In genomic region chr20:50501970-50502745, GRCh38 we compare ENCODE assay signal across 16 cellular contexts. TPM values are rescaled to one million over a fixed set of nuclear protein-coding genes. Genes with fewer than 3 reads are reported as not detected.
A peak's percentile ranks its signal among the peaks of the same experiment; 100 is the strongest.
DNase-seq lines count a peak whose midpoint lies in the region; ATAC-seq and TF ChIP-seq lines count a peak whose summit lies in the region.
"Had no signal": no experiment of that assay in that cellular context is flagged by ENCODE, and none has a peak within 500 bp of the region (broad histone marks: within the 10 kb centered on the region; RNA-seq: fewer than 3 reads in every experiment).

No MANE protein-coding gene starts in this region.

- H3K9me3 ChIP-seq in HEK293 (ENCODE audit: control insufficient read depth, insufficient read depth, low read depth, low read length) (no peaks in the 10 kb centered on the region), mucosa of rectum (ENCODE audit: control insufficient read depth in 2 of 2, low read length in 2 of 2) (no peaks in the 10 kb centered on the region), stomach smooth muscle (ENCODE audit: control insufficient read depth in 2 of 2, low read length in 2 of 2) (no peaks in the 10 kb centered on the region)

- H3K4me3 ChIP-seq in HEK293 (ENCODE audit: low read depth, low read length) (no peak overlapping the region), mucosa of rectum (ENCODE audit: low read length in 2 of 2) (no peak overlapping the region), stomach smooth muscle (ENCODE audit: low read length in 2 of 2) (no peak overlapping the region)

- DNase-seq in activated T-cell treated with anti-CD3 and anti-CD28 coated beads, Interleukin-2, amount 50 U/mL, for 72 hours: no peak
- no peak for DNase-seq in stimulated activated naive CD4-positive, alpha-beta T cell treated with Interleukin-2 at 50 U/mL for 16 hours (lab: John Stamatoyannopoulos, UW)
- no peak for DNase-seq in ACHN
- DNase-seq in foreskin melanocyte: no peak
- DNase-seq: activated CD4-positive, alpha-beta T cell treated with anti-CD3 and anti-CD28 coated beads for 48 hours; activated naive CD8-positive, alpha-beta T cell treated with anti-CD3 and anti-CD28 coated beads for 36 hours; caudate nucleus; MV-4-11; stimulated activated CD4-positive, alpha-beta T cell treated with anti-CD3 and anti-CD28 coated beads, Interleukin-1b, Interleukin-23, amount 100 ng/mL, for 48 hours; stimulated activated CD8-positive, alpha-beta memory T cell treated with anti-CD3 and anti-CD28 coated beads, Interleukin-4, amount 100 ng/mL, for 48 hours; T-helper 17 cell had no signal

- peak overlapping the region; percentile 28 for H3K4me3 Mint-ChIP-seq in dendritic cell treated with granulocyte-macrophage colony-stimulating factor and Interleukin-4, amounts not matched to agents 40 ng/mL and 50 ng/mL, for 4 days
- no peak overlapping the region for H3K4me3 Mint-ChIP-seq in activated T-cell treated with anti-CD3 and anti-CD28 coated beads, Interleukin-2, amount 50 U/mL, for 72 hours
- H3K4me3 Mint-ChIP-seq: activated naive CD8-positive, alpha-beta T cell treated with anti-CD3 and anti-CD28 coated beads for 36 hours; T-helper 17 cell had no signal

- H3K9ac ChIP-seq in mucosa of rectum (ENCODE audit: low read depth in 1 of 2, low read length in 2 of 2) (no peak overlapping the region), stomach smooth muscle (ENCODE audit: low read length in 2 of 2) (no peak overlapping the region)

- peak overlapping the region; percentile 89 for H3K27ac Mint-ChIP-seq in dendritic cell treated with granulocyte-macrophage colony-stimulating factor and Interleukin-4, amounts not matched to agents 40 ng/mL and 50 ng/mL, for 4 days
- no peak overlapping the region for H3K27ac Mint-ChIP-seq in activated T-cell treated with anti-CD3 and anti-CD28 coated beads, Interleukin-2, amount 50 U/mL, for 72 hours
- H3K27ac Mint-ChIP-seq: activated naive CD8-positive, alpha-beta T cell treated with anti-CD3 and anti-CD28 coated beads for 36 hours; T-helper 17 cell had no signal

- CTCF ChIA-PET in HEK293 (lab: Yijun Ruan, JAX): interaction anchor here (1.0 to 1.3 kb wide), 3 partner anchors 42 to 74 kb away, joined by 3 to 4 read pairs (median 3); no protein-coding TSS in a partner anchor

- no peak for TF ChIP-seq CTCF in HEK293 (tag by site-specific recombination; IDR thresholded peaks at IDR 0.05)

- H3K9me3 Mint-ChIP-seq in dendritic cell treated with granulocyte-macrophage colony-stimulating factor and Interleukin-4, amounts not matched to agents 40 ng/mL and 50 ng/mL, for 4 days: no peaks in the 10 kb centered on the region
- no peaks in the 10 kb centered on the region for H3K9me3 Mint-ChIP-seq in activated T-cell treated with anti-CD3 and anti-CD28 coated beads, Interleukin-2, amount 50 U/mL, for 72 hours
- H3K9me3 Mint-ChIP-seq: activated naive CD8-positive, alpha-beta T cell treated with anti-CD3 and anti-CD28 coated beads for 36 hours had no signal

- peaks cover 77% of the 10 kb centered on the region for H3K4me1 Mint-ChIP-seq in dendritic cell treated with granulocyte-macrophage colony-stimulating factor and Interleukin-4, amounts not matched to agents 40 ng/mL and 50 ng/mL, for 4 days (ENCODE audit: low read depth)
- H3K4me1 Mint-ChIP-seq in activated T-cell treated with anti-CD3 and anti-CD28 coated beads, Interleukin-2, amount 50 U/mL, for 72 hours (ENCODE audit: low read depth): peaks cover 23% of the 10 kb centered on the region

- no peak for ATAC-seq in activated T-cell treated with anti-CD3 and anti-CD28 coated beads, Interleukin-2, amount 50 U/mL, for 72 hours (replicated peaks in 1 of 2)
- ATAC-seq: T-helper 17 cell had no signal

- H3K36me3 ChIP-seq in HEK293 (ENCODE audit: control insufficient read depth in 2 of 2, insufficient read depth in 1 of 2, low read length in 2 of 2) (no peaks in the 10 kb centered on the region), mucosa of rectum (ENCODE audit: control insufficient read depth in 2 of 2, insufficient read depth in 2 of 2, low read length in 2 of 2) (no peaks in the 10 kb centered on the region), stomach smooth muscle (ENCODE audit: control insufficient read depth in 2 of 2, insufficient read depth in 2 of 2, low read length in 2 of 2) (no peaks in the 10 kb centered on the region)

- no peaks in the 10 kb centered on the region for H3K4me1 ChIP-seq in HEK293 (ENCODE audit: control insufficient read depth, insufficient read depth, low read length)
- peaks cover 0 to 2% of the 10 kb centered on the region in 2 donors for H3K4me1 ChIP-seq in mucosa of rectum (ENCODE audit: control insufficient read depth in 2 of 2, insufficient read depth in 2 of 2, low read length in 2 of 2)
- H3K4me1 ChIP-seq in stomach smooth muscle (ENCODE audit: control insufficient read depth, insufficient read depth, low read length): no peaks in the 10 kb centered on the region

- no peaks in the 10 kb centered on the region for H3K36me3 Mint-ChIP-seq in dendritic cell treated with granulocyte-macrophage colony-stimulating factor and Interleukin-4, amounts not matched to agents 40 ng/mL and 50 ng/mL, for 4 days (ENCODE audit: low read depth)
- H3K36me3 Mint-ChIP-seq in activated T-cell treated with anti-CD3 and anti-CD28 coated beads, Interleukin-2, amount 50 U/mL, for 72 hours (ENCODE audit: insufficient read depth in 2 of 2): no peaks in the 10 kb centered on the region
- H3K36me3 Mint-ChIP-seq: activated naive CD8-positive, alpha-beta T cell treated with anti-CD3 and anti-CD28 coated beads for 36 hours had no signal

- no peaks in the 10 kb centered on the region for H3K27me3 Mint-ChIP-seq in dendritic cell treated with granulocyte-macrophage colony-stimulating factor and Interleukin-4, amounts not matched to agents 40 ng/mL and 50 ng/mL, for 4 days
- no peaks in the 10 kb centered on the region for H3K27me3 Mint-ChIP-seq in activated T-cell treated with anti-CD3 and anti-CD28 coated beads, Interleukin-2, amount 50 U/mL, for 72 hours (ENCODE audit: low read depth)
- H3K27me3 Mint-ChIP-seq: activated naive CD8-positive, alpha-beta T cell treated with anti-CD3 and anti-CD28 coated beads for 36 hours had no signal

- H3K27me3 ChIP-seq in mucosa of rectum (ENCODE audit: control insufficient read depth in 2 of 2, insufficient read depth in 2 of 2, low read length in 2 of 2) (no peaks in the 10 kb centered on the region), stomach smooth muscle (ENCODE audit: control insufficient read depth in 1 of 2, insufficient read depth in 2 of 2, low read length in 2 of 2) (no peaks in the 10 kb centered on the region)

- no peak overlapping the region for H3K27ac ChIP-seq in HEK293 (ENCODE audit: extremely low read depth, low read depth, low read length)
- H3K27ac ChIP-seq in mucosa of rectum (ENCODE audit: low read depth in 2 of 2, low read length in 2 of 2): peak overlapping the region; percentile 31 to 54
- H3K27ac ChIP-seq in stomach smooth muscle (ENCODE audit: low read length): peak overlapping the region; percentile 11
- H3K27ac ChIP-seq: C4-2B had no signal

- intact Hi-C loops in dendritic cell treated with granulocyte-macrophage colony-stimulating factor and Interleukin-4, amounts not matched to agents 40 ng/mL and 50 ng/mL, for 4 days (cut with micrococcal nuclease): no loop called here

- in situ Hi-C loops in ACHN (cut with HindIII; ENCODE audit: low pct_ligation_motif_present, low pct_unique_long_range_greater_than_20kb, low sequenced_read_pairs): no loop called here

- POLR2A ChIA-PET in HEK293 (lab: Yijun Ruan, JAX): interaction anchor here (0.9 kb wide), 1 partner anchor 11 kb away, joined by 3 read pairs; no protein-coding TSS in a partner anchor

TF ChIP-seq in HEK293, 187 proteins besides CTCF, POLR2A, EP300 and RAD21 (continues in another document):
- no peak for TF ChIP-seq ZNF518A (tag by site-specific recombination; conservative IDR thresholded peaks at IDR 0.05; ENCODE audit: low read depth)
- TF ChIP-seq ZNF521 (tag by site-specific recombination; IDR thresholded peaks at IDR 0.05): no peak
- TF ChIP-seq ZNF341 (tag by site-specific recombination; IDR thresholded peaks at IDR 0.05; ENCODE audit: low read depth): no peak
- TF ChIP-seq ZFP41 (tag by site-specific recombination; IDR thresholded peaks at IDR 0.05; ENCODE audit: borderline replicate concordance): no peak
- no peak for TF ChIP-seq ZNF571 (tag by site-specific recombination; IDR thresholded peaks at IDR 0.05)
- TF ChIP-seq BCL11B (tag by site-specific recombination; IDR thresholded peaks at IDR 0.05; ENCODE audit: low read depth): no peak

RNA-seq across cellular contexts. Expression of gene PTPN1, which starts 8.0 kb away (rescaled TPM):
- total RNA-seq in activated T-cell treated with anti-CD3 and anti-CD28 coated beads, Interleukin-2, amount 50 U/mL, for 72 hours: 100 to 1,000 TPM; 138 TPM
